In the genomic region with DNA sequence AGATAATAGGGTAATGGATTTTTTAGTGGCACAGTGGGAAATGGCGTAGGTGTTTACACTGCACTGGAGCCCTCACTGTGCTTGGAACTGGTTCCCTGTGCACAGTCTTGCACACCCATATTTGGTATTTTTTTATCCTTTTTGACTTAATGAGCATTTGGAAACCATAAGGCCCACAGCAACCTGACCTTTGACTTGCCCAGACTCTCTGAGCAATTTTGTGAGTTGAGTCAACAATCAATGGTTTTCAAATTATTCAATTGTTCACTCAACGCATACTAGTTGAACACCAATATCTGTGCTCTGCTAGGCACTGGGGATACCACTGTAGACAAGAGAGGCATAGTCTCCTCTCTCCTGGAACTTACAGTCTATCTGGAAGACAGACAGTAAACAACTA, we compare ENCODE assay signal across 18 cellular contexts. TPM values are rescaled to one million over a fixed set of nuclear protein-coding genes. Genes with fewer than 3 reads are reported as not detected.
DNase-seq lines count a peak whose midpoint lies in the region; ATAC-seq and TF ChIP-seq lines count a peak whose summit lies in the region.
"Had no signal": no experiment of that assay in that cellular context is flagged by ENCODE, and none has a peak within 500 bp of the region (broad histone marks: within the 10 kb centered on the region; RNA-seq: fewer than 3 reads in every experiment).

No MANE protein-coding gene starts in this region.

- H3K27me3 ChIP-seq in neutrophil (no peaks in the 10 kb centered on the region), SK-N-SH (ENCODE audit: insufficient read depth) (no peaks in the 10 kb centered on the region)

- peaks cover 100% of the 10 kb centered on the region for H3K79me2 ChIP-seq in SK-N-SH (ENCODE audit: insufficient read depth)

- no peaks in the 10 kb centered on the region for H3K27me3 Mint-ChIP-seq in Calu3 (ENCODE audit: unreplicated experiment)
- no peaks in the 10 kb centered on the region for H3K27me3 Mint-ChIP-seq in activated T-helper 1 cell treated with anti-CD3 and anti-CD28 coated beads, Interleukin-12 subunit alpha, Interleukin-12 subunit beta, Interleukin-2, Interleukin-4 antibody, amounts not matched to agents 30 ng/mL and 10 ng/mL and 1 ng/mL, durations not matched to agents 14 hours and 24 hours and 36 hours (ENCODE audit: insufficient read depth)

- peak overlapping the region; percentile 27 for H3K27ac Mint-ChIP-seq in Calu3 (ENCODE audit: unreplicated experiment)
- peak overlapping the region; percentile 47 for H3K27ac Mint-ChIP-seq in activated T-helper 1 cell treated with anti-CD3 and anti-CD28 coated beads, Interleukin-12 subunit alpha, Interleukin-12 subunit beta, Interleukin-2, Interleukin-4 antibody, amounts not matched to agents 30 ng/mL and 10 ng/mL and 1 ng/mL, durations not matched to agents 14 hours and 24 hours and 36 hours
- H3K27ac Mint-ChIP-seq: T-helper 2 cell treated with Interferon-gamma antibody and Interleukin-4, amounts not matched to agents 5 μg/mL and 100 μg/mL, for 36 hours had no signal

- H3K4me3 ChIP-seq in neutrophil (ENCODE audit: low read depth in 1 of 2, low read length in 1 of 2) (no peak overlapping the region), SK-N-SH (ENCODE audit: low read depth in 2 of 2, low read length in 1 of 2) (no peak overlapping the region)
- H3K4me3 ChIP-seq: lung had no signal

- 95% methylated on average over 2 of the region's 2 CpGs for WGBS in SK-N-SH (ENCODE audit: low lambda C conversion rate)

- peak overlapping the region; percentile 44 for H3K27ac ChIP-seq in neutrophil
- no peak overlapping the region for H3K27ac ChIP-seq in SK-N-SH (ENCODE audit: low read depth in 2 of 2, low read length in 1 of 2)

- H3K9me3 Mint-ChIP-seq in Calu3 (ENCODE audit: low read depth, unreplicated experiment), result peaks cover 2% of the 10 kb centered on the region
- peaks cover 8% of the 10 kb centered on the region for H3K9me3 Mint-ChIP-seq in activated T-helper 1 cell treated with anti-CD3 and anti-CD28 coated beads, Interleukin-12 subunit alpha, Interleukin-12 subunit beta, Interleukin-2, Interleukin-4 antibody, amounts not matched to agents 30 ng/mL and 10 ng/mL and 1 ng/mL, durations not matched to agents 14 hours and 24 hours and 36 hours

- intact Hi-C loops in Calu3 (cut with micrococcal nuclease; ENCODE audit: unreplicated experiment), result no loop called here
- intact Hi-C loops in activated T-helper 1 cell treated with anti-CD3 and anti-CD28 coated beads, Interleukin-12 subunit alpha, Interleukin-12 subunit beta, Interleukin-2, Interleukin-4 antibody, amounts not matched to agents 30 ng/mL and 10 ng/mL and 1 ng/mL, durations not matched to agents 14 hours and 24 hours and 36 hours (cut with micrococcal nuclease), result loop anchor here (1.0 kb wide), 1 partner anchor 10 kb away; no protein-coding TSS in a partner anchor

- TF ChIP-seq EP300 in SK-N-SH (IDR thresholded peaks at IDR 0.05; ENCODE audit: borderline replicate concordance in 1 of 2, low read depth in 1 of 2, low read length in 1 of 2), result no peak

- peaks cover 74% of the 10 kb centered on the region for H3K4me1 Mint-ChIP-seq in Calu3 (ENCODE audit: low read depth, unreplicated experiment)
- peaks cover 97% of the 10 kb centered on the region for H3K4me1 Mint-ChIP-seq in activated T-helper 1 cell treated with anti-CD3 and anti-CD28 coated beads, Interleukin-12 subunit alpha, Interleukin-12 subunit beta, Interleukin-2, Interleukin-4 antibody, amounts not matched to agents 30 ng/mL and 10 ng/mL and 1 ng/mL, durations not matched to agents 14 hours and 24 hours and 36 hours (ENCODE audit: low read depth)

- peaks cover 92% of the 10 kb centered on the region for H4K20me1 ChIP-seq in SK-N-SH (ENCODE audit: insufficient read depth)

- H3K9me3 ChIP-seq in neutrophil (no peaks in the 10 kb centered on the region), SK-N-SH (no peaks in the 10 kb centered on the region)

- no peak overlapping the region for H3K4me3 Mint-ChIP-seq in Calu3 (ENCODE audit: low read depth, unreplicated experiment)
- peak overlapping the region; percentile 15 for H3K4me3 Mint-ChIP-seq in activated T-helper 1 cell treated with anti-CD3 and anti-CD28 coated beads, Interleukin-12 subunit alpha, Interleukin-12 subunit beta, Interleukin-2, Interleukin-4 antibody, amounts not matched to agents 30 ng/mL and 10 ng/mL and 1 ng/mL, durations not matched to agents 14 hours and 24 hours and 36 hours
- H3K4me3 Mint-ChIP-seq: T-helper 2 cell treated with Interferon-gamma antibody and Interleukin-4, amounts not matched to agents 5 μg/mL and 100 μg/mL, for 36 hours had no signal

- no peak overlapping the region for H2AFZ ChIP-seq in SK-N-SH (ENCODE audit: low read depth)

- CTCF ChIA-PET in Calu3 (lab: Charles Lee) (no interaction called here), SK-N-SH (lab: Yijun Ruan, JAX) (no interaction called here)

- no peak for TF ChIP-seq RAD21 in SK-N-SH (IDR thresholded peaks at IDR 0.05; ENCODE audit: low read length)

- POLR2A ChIA-PET in SK-N-SH (lab: Yijun Ruan, JAX), result no interaction called here

- ATAC-seq in activated CD4-positive, CD25-positive, alpha-beta regulatory T cell treated with anti-CD3 and anti-CD28 coated beads, Interleukin-2, amount 50 U/mL, for 24 hours, result peak; percentile 57 to 64
- ATAC-seq in GM21423 (IDR thresholded peaks at IDR 0.05; ENCODE audit: unreplicated experiment), result no peak

- no peak overlapping the region for H3K4me2 ChIP-seq in SK-N-SH

- H3K4me1 ChIP-seq in neutrophil (ENCODE audit: control insufficient read depth in 1 of 2, insufficient read depth in 1 of 2, low read depth in 1 of 2, low read length in 1 of 2), result peaks cover 0 to 7% of the 10 kb centered on the region in 2 experiments
- peaks cover 0 to 35% of the 10 kb centered on the region in 2 experiments; a peak in 2 of 4 replicates for H3K4me1 ChIP-seq in SK-N-SH (ENCODE audit: control insufficient read depth in 1 of 2, insufficient read depth in 2 of 2, low read depth in 1 of 2, low read length in 1 of 2)

- DNase-seq in activated CD4-positive, CD25-positive, alpha-beta regulatory T cell (lab: John Stamatoyannopoulos, UW), result no peak
- DNase-seq in Calu3, result no peak
- no peak for DNase-seq in activated T-helper 1 cell treated with anti-CD3 and anti-CD28 coated beads, Interleukin-12 subunit alpha, Interleukin-12 subunit beta, Interleukin-2, Interleukin-4 antibody, amounts not matched to agents 30 ng/mL and 10 ng/mL and 1 ng/mL, durations not matched to agents 14 hours and 24 hours and 36 hours (ENCODE audit: low spot score)
- no peak for DNase-seq in mucosa of gallbladder (ENCODE audit: low spot score)
- DNase-seq in SK-N-SH, result no peak
- DNase-seq: 8988T; amniotic stem cell; caudate nucleus; effector CD8-positive, alpha-beta T cell; head of caudate nucleus; NCI-H526; SIG-M5; stimulated activated CD4-positive, alpha-beta T cell treated with anti-CD3 and anti-CD28 coated beads, Interleukin-4, amount 100 ng/mL, for 1 hour had no signal

- H3K36me3 Mint-ChIP-seq in Calu3 (ENCODE audit: insufficient read depth, unreplicated experiment), result peaks cover 41% of the 10 kb centered on the region
- peaks cover 90% of the 10 kb centered on the region for H3K36me3 Mint-ChIP-seq in activated T-helper 1 cell treated with anti-CD3 and anti-CD28 coated beads, Interleukin-12 subunit alpha, Interleukin-12 subunit beta, Interleukin-2, Interleukin-4 antibody, amounts not matched to agents 30 ng/mL and 10 ng/mL and 1 ng/mL, durations not matched to agents 14 hours and 24 hours and 36 hours (ENCODE audit: low read depth)

- peaks cover 11% of the 10 kb centered on the region for H3K36me3 ChIP-seq in neutrophil
- peaks cover 0 to 65% of the 10 kb centered on the region in 2 experiments for H3K36me3 ChIP-seq in SK-N-SH (replicated peaks in 1 of 2; ENCODE audit: control insufficient read depth in 1 of 2, insufficient read depth in 2 of 2, low read length in 1 of 2)

- no peak for TF ChIP-seq CTCF in Calu3 (IDR thresholded peaks at IDR 0.05; ENCODE audit: unreplicated experiment)
- no peak for TF ChIP-seq CTCF in neutrophil (IDR thresholded peaks at IDR 0.05)
- no peak for TF ChIP-seq CTCF in SK-N-SH (IDR thresholded peaks at IDR 0.05)

- BruUV-seq in Calu3 (replicated peaks; lab: Mats Ljungman, UMichigan), result no TSS peak

- H3F3A ChIP-seq in SK-N-SH (replicated peaks; ENCODE audit: insufficient read depth), result peaks cover 33% of the 10 kb centered on the region

- no peak overlapping the region for H3K9ac ChIP-seq in SK-N-SH

- H3K9me2 ChIP-seq in SK-N-SH, result no peaks in the 10 kb centered on the region

TF ChIP-seq in SK-N-SH, 30 proteins besides CTCF, POLR2A, EP300 and RAD21:
- no peak for TF ChIP-seq YY1 (IDR thresholded peaks at IDR 0.05; ENCODE audit: low read depth)
- TF ChIP-seq, protein P1, sequence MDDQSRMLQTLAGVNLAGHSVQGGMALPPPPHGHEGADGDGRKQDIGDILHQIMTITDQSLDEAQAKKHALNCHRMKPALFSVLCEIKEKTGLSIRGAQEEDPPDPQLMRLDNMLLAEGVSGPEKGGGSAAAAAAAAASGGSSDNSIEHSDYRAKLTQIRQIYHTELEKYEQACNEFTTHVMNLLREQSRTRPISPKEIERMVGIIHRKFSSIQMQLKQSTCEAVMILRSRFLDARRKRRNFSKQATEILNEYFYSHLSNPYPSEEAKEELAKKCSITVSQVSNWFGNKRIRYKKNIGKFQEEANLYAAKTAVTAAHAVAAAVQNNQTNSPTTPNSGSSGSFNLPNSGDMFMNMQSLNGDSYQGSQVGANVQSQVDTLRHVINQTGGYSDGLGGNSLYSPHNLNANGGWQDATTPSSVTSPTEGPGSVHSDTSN (IDR thresholded peaks at IDR 0.05), result no peak

RNA-seq across cellular contexts. Expression of a gene that starts 14.3 kb away (rescaled TPM):
- total RNA-seq in Calu3 (2022) (1,189 and 1,365 TPM in 2 replicates), mucosa of gallbladder (356 TPM)
- total RNA-seq in activated T-helper 1 cell treated with anti-CD3 and anti-CD28 coated beads, Interleukin-12 subunit alpha, Interleukin-12 subunit beta, Interleukin-2, Interleukin-4 antibody, amounts not matched to agents 30 ng/mL and 10 ng/mL and 1 ng/mL, durations not matched to agents 14 hours and 24 hours and 36 hours, result 547 and 550 TPM in 2 replicates
- polyA plus RNA-seq in SK-N-SH (2012; rRNA removed), result 457 and 550 TPM in 2 replicates
- polyA plus RNA-seq in SK-N-SH (2012; cell fraction: cytosol; rRNA removed), result 360 and 443 TPM in 2 replicates
- polyA plus RNA-seq in SK-N-SH (2012; cell fraction: nucleus; rRNA removed), result 271 and 426 TPM in 2 replicates
